ENCODE assay signal across 9 cellular contexts in genomic region chr14:59190372-59190771, GRCh38.
DNase-seq lines count a peak whose midpoint lies in the region; FAIRE-seq and TF ChIP-seq lines count a peak whose summit lies in the region.
"Had no signal": no experiment of that assay in that cellular context is flagged by ENCODE, and none has a peak within 500 bp of the region (broad histone marks: within the 10 kb centered on the region; RNA-seq: fewer than 3 reads in every experiment).

No MANE protein-coding gene starts in this region.

- H3K27ac Mint-ChIP-seq in dendritic cell treated with granulocyte-macrophage colony-stimulating factor and Interleukin-4, amounts not matched to agents 40 ng/mL and 50 ng/mL, for 4 days = peak overlapping the region; percentile 86

- in situ Hi-C loops in KBM-7 (cut with MboI; ENCODE audit: low pct_unique_long_range_greater_than_20kb, low sequenced_read_pairs) = no loop called here

- no peak for FAIRE-seq in D721Med (lab: Jason Lieb, UNC)

- H3K36me3 ChIP-seq in HEK293 (ENCODE audit: control insufficient read depth in 2 of 2, insufficient read depth in 1 of 2, low read length in 2 of 2) (no peaks in the 10 kb centered on the region), muscle layer of duodenum (ENCODE audit: control insufficient read depth in 1 of 2, insufficient read depth in 2 of 2, low read length in 2 of 2) (no peaks in the 10 kb centered on the region)
- H3K36me3 ChIP-seq: thyroid gland had no signal

- H3K4me3 Mint-ChIP-seq in dendritic cell treated with granulocyte-macrophage colony-stimulating factor and Interleukin-4, amounts not matched to agents 40 ng/mL and 50 ng/mL, for 4 days = peak overlapping the region; percentile 85

- intact Hi-C loops in dendritic cell treated with granulocyte-macrophage colony-stimulating factor and Interleukin-4, amounts not matched to agents 40 ng/mL and 50 ng/mL, for 4 days (cut with micrococcal nuclease) = loop anchor here (5.0 to 10.0 kb wide), 2 partner anchors 134 to 232 kb away; no protein-coding TSS in a partner anchor

- H3K27me3 Mint-ChIP-seq in dendritic cell treated with granulocyte-macrophage colony-stimulating factor and Interleukin-4, amounts not matched to agents 40 ng/mL and 50 ng/mL, for 4 days = peaks cover 18% of the 10 kb centered on the region

- peaks cover 19% of the 10 kb centered on the region for H3K36me3 Mint-ChIP-seq in dendritic cell treated with granulocyte-macrophage colony-stimulating factor and Interleukin-4, amounts not matched to agents 40 ng/mL and 50 ng/mL, for 4 days (ENCODE audit: low read depth)

- no peaks in the 10 kb centered on the region for H3K27me3 ChIP-seq in muscle layer of duodenum (ENCODE audit: low read depth, low read length)
- H3K27me3 ChIP-seq: thyroid gland had no signal

- DNase-seq in GM03348 (ENCODE audit: low spot score) = peak; percentile 24
- DNase-seq in OCI-M1 (lab: John Stamatoyannopoulos, UW) = peak; percentile 18
- DNase-seq in NCI-H1436 (lab: John Stamatoyannopoulos, UW) = no peak
- DNase-seq in KBM-7 = no peak
- DNase-seq in D721Med (ENCODE audit: insufficient read length, low spot score) = no peak

- H3K4me1 ChIP-seq in HEK293 (ENCODE audit: control insufficient read depth, insufficient read depth, low read length) = peaks cover 6% of the 10 kb centered on the region
- peaks cover 5 to 26% of the 10 kb centered on the region in 2 donors for H3K4me1 ChIP-seq in muscle layer of duodenum (ENCODE audit: control insufficient read depth in 1 of 2, insufficient read depth in 2 of 2, low read length in 2 of 2)

- POLR2A ChIA-PET in HEK293 (lab: Yijun Ruan, JAX) = interaction anchor here (0.8 kb wide), 1 partner anchor 294 kb away, joined by 3 read pairs; the partner anchor contains the start of genes JKAMP and L3HYPDH

- H3K27ac ChIP-seq in HEK293 (ENCODE audit: extremely low read depth, low read depth, low read length) (no peak overlapping the region), muscle layer of duodenum (ENCODE audit: low read length) (peak overlapping the region; percentile 85)

- H3K9me3 Mint-ChIP-seq in dendritic cell treated with granulocyte-macrophage colony-stimulating factor and Interleukin-4, amounts not matched to agents 40 ng/mL and 50 ng/mL, for 4 days = no peaks in the 10 kb centered on the region

- CTCF ChIA-PET in HEK293 (lab: Yijun Ruan, JAX) = interaction anchor here (0.7 to 1.0 kb wide), 3 partner anchors 15 to 293 kb away, joined by 3 to 5 read pairs (median 3); no protein-coding TSS in a partner anchor

- peak overlapping the region; percentile 96 for H3K4me3 ChIP-seq in HEK293 (ENCODE audit: low read depth, low read length)
- H3K4me3 ChIP-seq in muscle layer of duodenum (ENCODE audit: low read depth in 1 of 2, low read length in 2 of 2) = peak overlapping the region; percentile 86 to 95

- TF ChIP-seq CTCF in HEK293 (tag by site-specific recombination; IDR thresholded peaks at IDR 0.05) (0 out of 2 replicates have a peak, but pooled peaks have one; percentile 17), D721Med (IDR thresholded peaks at IDR 0.05; ENCODE audit: insufficient read depth, missing control alignments) (no peak)

- peaks cover 30% of the 10 kb centered on the region for H3K4me1 Mint-ChIP-seq in dendritic cell treated with granulocyte-macrophage colony-stimulating factor and Interleukin-4, amounts not matched to agents 40 ng/mL and 50 ng/mL, for 4 days (ENCODE audit: low read depth)

- no peaks in the 10 kb centered on the region for H3K9me3 ChIP-seq in HEK293 (ENCODE audit: control insufficient read depth, insufficient read depth, low read depth, low read length)
- no peaks in the 10 kb centered on the region for H3K9me3 ChIP-seq in muscle layer of duodenum (ENCODE audit: control insufficient read depth in 1 of 2, low read length in 2 of 2)
- H3K9me3 ChIP-seq: thyroid gland had no signal

TF ChIP-seq in HEK293, 187 proteins besides CTCF, POLR2A, EP300 and RAD21:
- TF ChIP-seq ZBTB8A (tag by site-specific recombination; IDR thresholded peaks at IDR 0.05) (peak; percentile 32), ZNF341 (tag by site-specific recombination; IDR thresholded peaks at IDR 0.05; ENCODE audit: low read depth) (0 out of 2 replicates have a peak, but pooled peaks have one; percentile 4), ZSCAN30 (tag by site-specific recombination; IDR thresholded peaks at IDR 0.05) (no peak), ZNF600 (tag by site-specific recombination; IDR thresholded peaks at IDR 0.05) (0 out of 2 replicates have a peak, but pooled peaks have one; percentile 16), ZNF2 (tag by site-specific recombination; IDR thresholded peaks at IDR 0.05) (0 out of 2 replicates have a peak, but pooled peaks have one; percentile 6), ZNF791 (tag by site-specific recombination; IDR thresholded peaks at IDR 0.05) (no peak), ZNF335 (tag by site-specific recombination; conservative IDR thresholded peaks at IDR 0.05) (peak; percentile 65)

Comparison
In these comparisons a context has a peak if more than half of its experiments do, and no peak if none do; other contexts are left out.
1. DNase-seq: peak in GM03348 (single experiment) and OCI-M1 (single experiment); none in NCI-H1436 (single experiment), KBM-7 (single experiment) and D721Med (single experiment).